ENCODE assay signal across 18 cellular contexts in the genomic region with DNA sequence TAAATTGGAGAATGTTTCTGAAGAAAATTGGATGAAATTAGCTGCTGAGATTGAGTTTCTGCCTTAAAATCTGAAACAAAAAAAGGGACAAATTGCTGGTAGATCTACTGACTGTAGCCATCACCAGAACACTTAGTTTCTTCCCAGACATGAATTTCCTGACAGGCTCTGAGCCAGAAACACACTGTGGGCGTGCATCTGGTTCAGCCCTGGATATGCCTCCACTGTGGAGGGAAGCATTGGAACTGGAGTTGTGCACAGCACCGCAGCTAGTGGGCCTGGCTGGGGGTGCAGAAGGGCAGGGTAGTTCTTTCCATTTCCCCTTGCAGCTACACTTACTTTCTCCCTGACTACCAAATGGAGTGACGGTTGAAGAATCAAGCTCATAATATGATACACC. TPM values are rescaled to one million over a fixed set of nuclear protein-coding genes. Genes with fewer than 3 reads are reported as not detected.
DNase-seq lines count a peak whose midpoint lies in the region; ATAC-seq and TF ChIP-seq lines count a peak whose summit lies in the region.
"Had no signal": no experiment of that assay in that cellular context is flagged by ENCODE, and none has a peak within 500 bp of the region (broad histone marks: within the 10 kb centered on the region; RNA-seq: fewer than 3 reads in every experiment).

No MANE protein-coding gene starts in this region.

- no peaks in the 10 kb centered on the region for H3F3A ChIP-seq in GM23338 (replicated peaks; ENCODE audit: low read depth)
- H3F3A ChIP-seq in neural progenitor cell (ENCODE audit: low read depth): no peaks in the 10 kb centered on the region

- H3K79me2 ChIP-seq in GM23338 (replicated peaks; ENCODE audit: insufficient read depth) (no peaks in the 10 kb centered on the region), neural progenitor cell (ENCODE audit: low read depth) (no peaks in the 10 kb centered on the region)

- H3K4me1 ChIP-seq in GM23338 (ENCODE audit: insufficient read depth) (peaks cover 18% of the 10 kb centered on the region), neural progenitor cell (peaks cover 14% of the 10 kb centered on the region)

- H3K36me3 Mint-ChIP-seq in GM23338 (ENCODE audit: low read depth) (peaks cover 44% of the 10 kb centered on the region), neural progenitor cell (peaks cover 55% of the 10 kb centered on the region)

- H3K27me3 Mint-ChIP-seq in GM23338 (ENCODE audit: insufficient read depth, low read depth, poor library complexity) (no peaks in the 10 kb centered on the region), neural progenitor cell (ENCODE audit: insufficient read depth, low read depth) (peaks cover 2% of the 10 kb centered on the region)
- H3K27me3 Mint-ChIP-seq: B cell; CD4-positive, alpha-beta memory T cell had no signal

- peak; percentile 69 for DNase-seq in Ammon's horn (ENCODE audit: low spot score)
- DNase-seq in GM23338 (ENCODE audit: low spot score): no peak
- DNase-seq in cerebellum (ENCODE audit: low spot score): peak; percentile 30
- DNase-seq in neural progenitor cell (ENCODE audit: low spot score): no peak
- DNase-seq in activated effector memory CD4-positive, alpha-beta T cell treated with anti-CD3 and anti-CD28 coated beads, Interleukin-2, amount 50 U/mL, for 16 hours: no peak
- DNase-seq: ACHN; CD4-positive, alpha-beta memory T cell; NCI-H1105 treated with DMSO at 0.1 percent for 48 hours; NCI-H187 treated with DMSO at 0.1 percent for 48 hours; NCI-H446 treated with DMSO at 0.1 percent for 48 hours; NCI-H748 treated with DMSO at 0.1 percent for 48 hours had no signal

- H3K4me3 ChIP-seq in GM23338 (no peak overlapping the region), neural progenitor cell (no peak overlapping the region)
- H3K4me3 ChIP-seq: SK-N-MC had no signal

- ATAC-seq in GM23338 (peak; percentile 33; the same call in 1 of the 3 replicates), GM21367 (IDR thresholded peaks at IDR 0.05; ENCODE audit: unreplicated experiment) (no peak), GM19035 (IDR thresholded peaks at IDR 0.05; ENCODE audit: unreplicated experiment) (no peak)
- ATAC-seq: HCT116, Right ventricle myocardium inferior had no signal

- H3K9me3 ChIP-seq in neural progenitor cell (ENCODE audit: low read depth): peaks cover 12% of the 10 kb centered on the region

- H3K4me1 Mint-ChIP-seq in GM23338: peaks cover 14% of the 10 kb centered on the region
- no peaks in the 10 kb centered on the region for H3K4me1 Mint-ChIP-seq in neural progenitor cell

- no peaks in the 10 kb centered on the region for H3K9me2 ChIP-seq in GM23338 (ENCODE audit: insufficient read depth)

- TF ChIP-seq CTCF in GM23338 (conservative IDR thresholded peaks at IDR 0.05; ENCODE audit: low read depth in 2 of 2) (no peak), neural progenitor cell (IDR thresholded peaks at IDR 0.05) (no peak)

- H4K20me1 ChIP-seq in GM23338 (replicated peaks; ENCODE audit: insufficient read depth) (no peaks in the 10 kb centered on the region), neural progenitor cell (ENCODE audit: low read depth) (no peaks in the 10 kb centered on the region)

- H3K36me3 ChIP-seq in GM23338 (ENCODE audit: insufficient read depth) (no peaks in the 10 kb centered on the region), neural progenitor cell (peaks cover 18% of the 10 kb centered on the region)

- H3K9ac ChIP-seq in neural progenitor cell: no peak overlapping the region
- H3K9ac ChIP-seq: KMS-11 had no signal

- H2AFZ ChIP-seq in GM23338 (no peak overlapping the region), neural progenitor cell (replicated peaks) (no peak overlapping the region)

- no peak overlapping the region for H3K4me2 ChIP-seq in GM23338
- H3K4me2 ChIP-seq in neural progenitor cell: no peak overlapping the region
- H3K4me2 ChIP-seq: KMS-11 had no signal

- H3K9me3 Mint-ChIP-seq in GM23338 (peaks cover 22% of the 10 kb centered on the region), neural progenitor cell (peaks cover 26% of the 10 kb centered on the region)

- H3K27me3 ChIP-seq in GM23338 (ENCODE audit: insufficient read depth): no peaks in the 10 kb centered on the region
- no peaks in the 10 kb centered on the region for H3K27me3 ChIP-seq in neural progenitor cell

- no peak overlapping the region for H3K4me3 Mint-ChIP-seq in GM23338
- no peak overlapping the region for H3K4me3 Mint-ChIP-seq in neural progenitor cell
- H3K4me3 Mint-ChIP-seq: B cell; CD4-positive, alpha-beta memory T cell had no signal

- H3K27ac ChIP-seq in GM23338 (ENCODE audit: low read depth): no peak overlapping the region
- peak overlapping the region; percentile 21 for H3K27ac ChIP-seq in neural progenitor cell
- H3K27ac ChIP-seq: KMS-11, SK-N-MC had no signal

- H3K27ac Mint-ChIP-seq in GM23338 (no peak overlapping the region), neural progenitor cell (no peak overlapping the region)
- H3K27ac Mint-ChIP-seq: B cell had no signal

TF ChIP-seq in GM23338, 12 proteins besides CTCF, POLR2A, EP300 and RAD21 (continues in another document):
- TF ChIP-seq STAT1 (IDR thresholded peaks at IDR 0.05; ENCODE audit: unreplicated experiment) (no peak), JUNB (IDR thresholded peaks at IDR 0.05; ENCODE audit: unreplicated experiment) (no peak), NANOG (IDR thresholded peaks at IDR 0.05; ENCODE audit: borderline replicate concordance) (no peak), CREB1 (CRISPR knock-in tag; IDR thresholded peaks at IDR 0.05; ENCODE audit: low read depth) (no peak)
- TF ChIP-seq, protein P1, sequence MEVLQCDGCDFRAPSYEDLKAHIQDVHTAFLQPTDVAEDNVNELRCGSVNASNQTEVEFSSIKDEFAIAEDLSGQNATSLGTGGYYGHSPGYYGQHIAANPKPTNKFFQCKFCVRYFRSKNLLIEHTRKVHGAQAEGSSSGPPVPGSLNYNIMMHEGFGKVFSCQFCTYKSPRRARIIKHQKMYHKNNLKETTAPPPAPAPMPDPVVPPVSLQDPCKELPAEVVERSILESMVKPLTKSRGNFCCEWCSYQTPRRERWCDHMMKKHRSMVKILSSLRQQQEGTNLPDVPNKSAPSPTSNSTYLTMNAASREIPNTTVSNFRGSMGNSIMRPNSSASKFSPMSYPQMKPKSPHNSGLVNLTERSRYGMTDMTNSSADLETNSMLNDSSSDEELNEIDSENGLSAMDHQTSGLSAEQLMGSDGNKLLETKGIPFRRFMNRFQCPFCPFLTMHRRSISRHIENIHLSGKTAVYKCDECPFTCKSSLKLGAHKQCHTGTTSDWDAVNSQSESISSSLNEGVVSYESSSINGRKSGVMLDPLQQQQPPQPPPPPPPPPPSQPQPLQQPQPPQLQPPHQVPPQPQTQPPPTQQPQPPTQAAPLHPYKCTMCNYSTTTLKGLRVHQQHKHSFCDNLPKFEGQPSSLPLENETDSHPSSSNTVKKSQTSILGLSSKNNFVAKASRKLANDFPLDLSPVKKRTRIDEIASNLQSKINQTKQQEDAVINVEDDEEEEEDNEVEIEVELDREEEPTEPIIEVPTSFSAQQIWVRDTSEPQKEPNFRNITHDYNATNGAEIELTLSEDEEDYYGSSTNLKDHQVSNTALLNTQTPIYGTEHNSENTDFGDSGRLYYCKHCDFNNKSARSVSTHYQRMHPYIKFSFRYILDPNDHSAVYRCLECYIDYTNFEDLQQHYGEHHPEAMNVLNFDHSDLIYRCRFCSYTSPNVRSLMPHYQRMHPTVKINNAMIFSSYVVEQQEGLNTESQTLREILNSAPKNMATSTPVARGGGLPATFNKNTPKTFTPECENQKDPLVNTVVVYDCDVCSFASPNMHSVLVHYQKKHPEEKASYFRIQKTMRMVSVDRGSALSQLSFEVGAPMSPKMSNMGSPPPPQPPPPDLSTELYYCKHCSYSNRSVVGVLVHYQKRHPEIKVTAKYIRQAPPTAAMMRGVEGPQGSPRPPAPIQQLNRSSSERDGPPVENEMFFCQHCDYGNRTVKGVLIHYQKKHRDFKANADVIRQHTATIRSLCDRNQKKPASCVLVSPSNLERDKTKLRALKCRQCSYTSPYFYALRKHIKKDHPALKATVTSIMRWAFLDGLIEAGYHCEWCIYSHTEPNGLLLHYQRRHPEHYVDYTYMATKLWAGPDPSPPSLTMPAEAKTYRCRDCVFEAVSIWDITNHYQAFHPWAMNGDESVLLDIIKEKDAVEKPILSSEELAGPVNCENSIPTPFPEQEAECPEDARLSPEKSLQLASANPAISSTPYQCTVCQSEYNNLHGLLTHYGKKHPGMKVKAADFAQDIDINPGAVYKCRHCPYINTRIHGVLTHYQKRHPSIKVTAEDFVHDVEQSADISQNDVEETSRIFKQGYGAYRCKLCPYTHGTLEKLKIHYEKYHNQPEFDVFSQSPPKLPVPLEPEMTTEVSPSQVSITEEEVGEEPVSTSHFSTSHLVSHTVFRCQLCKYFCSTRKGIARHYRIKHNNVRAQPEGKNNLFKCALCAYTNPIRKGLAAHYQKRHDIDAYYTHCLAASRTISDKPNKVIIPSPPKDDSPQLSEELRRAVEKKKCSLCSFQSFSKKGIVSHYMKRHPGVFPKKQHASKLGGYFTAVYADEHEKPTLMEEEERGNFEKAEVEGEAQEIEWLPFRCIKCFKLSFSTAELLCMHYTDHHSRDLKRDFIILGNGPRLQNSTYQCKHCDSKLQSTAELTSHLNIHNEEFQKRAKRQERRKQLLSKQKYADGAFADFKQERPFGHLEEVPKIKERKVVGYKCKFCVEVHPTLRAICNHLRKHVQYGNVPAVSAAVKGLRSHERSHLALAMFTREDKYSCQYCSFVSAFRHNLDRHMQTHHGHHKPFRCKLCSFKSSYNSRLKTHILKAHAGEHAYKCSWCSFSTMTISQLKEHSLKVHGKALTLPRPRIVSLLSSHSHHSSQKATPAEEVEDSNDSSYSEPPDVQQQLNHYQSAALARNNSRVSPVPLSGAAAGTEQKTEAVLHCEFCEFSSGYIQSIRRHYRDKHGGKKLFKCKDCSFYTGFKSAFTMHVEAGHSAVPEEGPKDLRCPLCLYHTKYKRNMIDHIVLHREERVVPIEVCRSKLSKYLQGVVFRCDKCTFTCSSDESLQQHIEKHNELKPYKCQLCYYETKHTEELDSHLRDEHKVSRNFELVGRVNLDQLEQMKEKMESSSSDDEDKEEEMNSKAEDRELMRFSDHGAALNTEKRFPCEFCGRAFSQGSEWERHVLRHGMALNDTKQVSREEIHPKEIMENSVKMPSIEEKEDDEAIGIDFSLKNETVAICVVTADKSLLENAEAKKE (CRISPR knock-in tag; IDR thresholded peaks at IDR 0.05): no peak

RNA-seq across cellular contexts. Expression of gene CREBL2, which starts 31.2 kb away (rescaled TPM):
- 20.5 and 21.6 TPM in 2 replicates for total RNA-seq in GM23338 (2014; rRNA removed; shearing (Covaris generic))
- 9.0 and 9.3 TPM in 2 replicates for polyA plus RNA-seq in GM23338 (2016; fragmentation: Nextera tagmentation; extraction: Ambion mirVana)
- total RNA-seq in cerebellum (30.8 TPM), neural progenitor cell (ENCODE audit: low replicate concordance) (27.9 and 31.4 TPM in 2 replicates)

RNA-seq across cellular contexts. Expression of gene GPR19, which starts 53.1 kb away (rescaled TPM):
- total RNA-seq in GM23338 (2014; rRNA removed; shearing (Covaris generic)): 15.3 and 18.7 TPM in 2 replicates
- polyA plus RNA-seq in GM23338 (2016; fragmentation: Nextera tagmentation; extraction: Ambion mirVana): 12.1 and 14.3 TPM in 2 replicates
- total RNA-seq in cerebellum: 23.0 TPM
- 53.9 and 57.4 TPM in 2 replicates for total RNA-seq in neural progenitor cell (ENCODE audit: low replicate concordance)
- total RNA-seq: Right ventricle myocardium inferior had no signal

Comparison
In these comparisons a context has a peak if more than half of its experiments do, and no peak if none do; other contexts are left out.
1. DNase-seq: peak in Ammon's horn (single experiment) and cerebellum (single experiment); none in GM23338 (single experiment), neural progenitor cell (single experiment) and activated effector memory CD4-positive, alpha-beta T cell treated with anti-CD3 and anti-CD28 coated beads, Interleukin-2, amount 50 U/mL, for 16 hours (single experiment).